ENCODE assay signal across 18 cellular contexts in the genomic region with DNA sequence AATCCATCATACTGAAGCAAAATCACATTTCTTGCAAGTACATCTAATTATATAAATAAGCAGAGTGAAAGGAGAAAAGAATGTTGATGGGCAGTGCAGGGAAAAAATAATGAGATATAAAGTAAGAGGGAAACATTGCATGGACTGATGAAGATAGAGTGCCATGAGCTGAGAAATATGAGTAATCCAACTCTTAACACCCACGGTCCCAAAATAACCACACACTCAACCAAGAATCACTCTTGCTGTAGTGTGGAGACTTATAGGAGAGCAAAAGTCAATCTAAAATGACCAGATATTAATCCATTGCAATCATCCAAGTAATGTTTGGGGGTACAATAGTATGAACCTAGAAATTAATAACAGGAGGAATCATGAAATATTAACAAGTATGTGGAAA. TPM values are rescaled to one million over a fixed set of nuclear protein-coding genes. Genes with fewer than 3 reads are reported as not detected.
DNase-seq lines count a peak whose midpoint lies in the region; ATAC-seq and TF ChIP-seq lines count a peak whose summit lies in the region.
"Had no signal": no experiment of that assay in that cellular context is flagged by ENCODE, and none has a peak within 500 bp of the region (broad histone marks: within the 10 kb centered on the region; RNA-seq: fewer than 3 reads in every experiment).

No MANE protein-coding gene starts in this region.

- peaks cover 9% of the 10 kb centered on the region for H3K27me3 Mint-ChIP-seq in mesothelial cell of epicardium (ENCODE audit: low read depth)
- H3K27me3 Mint-ChIP-seq: activated B cell treated with CpG ODN at 0.5 μM for 24 hours, progenitor cell of endocrine pancreas had no signal

- H3K4me3 ChIP-seq in choroid plexus epithelial cell (ENCODE audit: low read depth, low read length): no peak overlapping the region

- no peaks in the 10 kb centered on the region for H3K9me3 Mint-ChIP-seq in mesothelial cell of epicardium
- H3K9me3 Mint-ChIP-seq: activated B cell treated with CpG ODN at 0.5 μM for 24 hours; activated naive CD8-positive, alpha-beta T cell treated with anti-CD3 and anti-CD28 coated beads, Interleukin-2, amount 10 ng/mL, durations not matched to agents 7 days and 5 days had no signal

- H3K4me1 Mint-ChIP-seq in mesothelial cell of epicardium: peaks cover 8% of the 10 kb centered on the region
- H3K4me1 Mint-ChIP-seq: activated B cell treated with CpG ODN at 0.5 μM for 24 hours; activated naive CD8-positive, alpha-beta T cell treated with anti-CD3 and anti-CD28 coated beads, Interleukin-2, amount 10 ng/mL, durations not matched to agents 7 days and 5 days had no signal

- ATAC-seq in GM21528 (IDR thresholded peaks at IDR 0.05; ENCODE audit: low FRiP score, unreplicated experiment) (peak; percentile 60), HG03045 (IDR thresholded peaks at IDR 0.05; ENCODE audit: unreplicated experiment) (peak; percentile 85)

- H3K36me3 Mint-ChIP-seq in mesothelial cell of epicardium: no peaks in the 10 kb centered on the region
- H3K36me3 Mint-ChIP-seq: activated naive CD8-positive, alpha-beta T cell treated with anti-CD3 and anti-CD28 coated beads, Interleukin-2, amount 10 ng/mL, durations not matched to agents 7 days and 5 days had no signal

- peak; percentile 13 for DNase-seq in GM13976 (ENCODE audit: low spot score)
- peak; percentile 20 for DNase-seq in choroid plexus epithelial cell (ENCODE audit: low read depth)
- no peak for DNase-seq in mesothelial cell of epicardium (ENCODE audit: low spot score in 2 of 2, unreplicated experiment in 2 of 2)
- DNase-seq in glomerular visceral epithelial cell (ENCODE audit: extremely low spot score): no peak
- DNase-seq in G401 (ENCODE audit: low spot score): no peak
- no peak for DNase-seq in T-helper 9 cell
- DNase-seq: activated B cell treated with CpG ODN at 0.5 μM for 24 hours; activated naive CD8-positive, alpha-beta T cell treated with anti-CD3 and anti-CD28 coated beads, Interleukin-2, amount 10 ng/mL, durations not matched to agents 7 days and 5 days; Caco-2; islet precursor cell; NCI-H1930; NK-92 treated with Interleukin-12 subunit alpha and Interleukin-12 subunit beta, amount 100 ng/mL, for 24 hours had no signal

- TF ChIP-seq CTCF in GM13976 (IDR thresholded peaks at IDR 0.05; ENCODE audit: borderline replicate concordance, control extremely low read depth, extremely low read depth, insufficient read depth, missing control alignments) (no peak), choroid plexus epithelial cell (conservative IDR thresholded peaks at IDR 0.05; ENCODE audit: low read depth, low read length) (no peak), mesothelial cell of epicardium (IDR thresholded peaks at IDR 0.05; ENCODE audit: unreplicated experiment) (no peak)

- in situ Hi-C loops in GM13976 (cut with MboI; ENCODE audit: low sequenced_read_pairs, unreplicated experiment): loop anchor here (25.0 kb wide), 1 partner anchor 270 kb away; no protein-coding TSS in a partner anchor
- in situ Hi-C loops in G401 (cut with HindIII; ENCODE audit: low sequenced_read_pairs): no loop called here

- H3K27ac Mint-ChIP-seq in mesothelial cell of epicardium: no peak overlapping the region
- H3K27ac Mint-ChIP-seq: activated B cell treated with CpG ODN at 0.5 μM for 24 hours; activated naive CD8-positive, alpha-beta T cell treated with anti-CD3 and anti-CD28 coated beads, Interleukin-2, amount 10 ng/mL, durations not matched to agents 7 days and 5 days; progenitor cell of endocrine pancreas had no signal

- no peak overlapping the region for H3K4me3 Mint-ChIP-seq in mesothelial cell of epicardium
- H3K4me3 Mint-ChIP-seq: activated B cell treated with CpG ODN at 0.5 μM for 24 hours; activated naive CD8-positive, alpha-beta T cell treated with anti-CD3 and anti-CD28 coated beads, Interleukin-2, amount 10 ng/mL, durations not matched to agents 7 days and 5 days had no signal

RNA-seq across cellular contexts. Expression of a gene that starts 40.2 kb away (rescaled TPM):
- total RNA-seq in mesothelial cell of epicardium: not detected in 3 replicates
- not detected in 2 replicates for total RNA-seq in G401 (2014; rRNA removed; shearing (Covaris generic))
- total RNA-seq: activated B cell treated with CpG ODN at 0.5 μM for 24 hours; activated naive CD8-positive, alpha-beta T cell treated with anti-CD3 and anti-CD28 coated beads, Interleukin-2, amount 10 ng/mL, durations not matched to agents 7 days and 5 days; Caco-2; fibroblast of villous mesenchyme; mucosa of gallbladder; progenitor cell of endocrine pancreas; SK-MEL-5 had no signal

RNA-seq across cellular contexts. Expression of a gene that starts 49.4 kb away (rescaled TPM):
- 0.16 to 0.22 TPM (median 0.20 TPM) in 3 replicates for total RNA-seq in mesothelial cell of epicardium
- total RNA-seq in G401 (2014; rRNA removed; shearing (Covaris generic)): not detected in 2 replicates
- total RNA-seq: activated B cell treated with CpG ODN at 0.5 μM for 24 hours; activated naive CD8-positive, alpha-beta T cell treated with anti-CD3 and anti-CD28 coated beads, Interleukin-2, amount 10 ng/mL, durations not matched to agents 7 days and 5 days; Caco-2; fibroblast of villous mesenchyme; mucosa of gallbladder; progenitor cell of endocrine pancreas; SK-MEL-5 had no signal

Comparison
In these comparisons a context has a peak if more than half of its experiments do, and no peak if none do; other contexts are left out.
1. DNase-seq: peak in GM13976 (single experiment) and choroid plexus epithelial cell (single experiment); none in mesothelial cell of epicardium (0 of 2), glomerular visceral epithelial cell (single experiment), G401 (single experiment) and T-helper 9 cell (single experiment).